In genomic region chr17:12665263-12666210, GRCh38 we compare ENCODE assay signal across 9 cellular contexts. TPM values are rescaled to one million over a fixed set of nuclear protein-coding genes. Genes with fewer than 3 reads are reported as not detected.
DNase-seq lines count a peak whose midpoint lies in the region; ATAC-seq and TF ChIP-seq lines count a peak whose summit lies in the region.
"Had no signal": no experiment of that assay in that cellular context is flagged by ENCODE, and none has a peak within 500 bp of the region (broad histone marks: within the 10 kb centered on the region; RNA-seq: fewer than 3 reads in every experiment).

A gene with protein sequence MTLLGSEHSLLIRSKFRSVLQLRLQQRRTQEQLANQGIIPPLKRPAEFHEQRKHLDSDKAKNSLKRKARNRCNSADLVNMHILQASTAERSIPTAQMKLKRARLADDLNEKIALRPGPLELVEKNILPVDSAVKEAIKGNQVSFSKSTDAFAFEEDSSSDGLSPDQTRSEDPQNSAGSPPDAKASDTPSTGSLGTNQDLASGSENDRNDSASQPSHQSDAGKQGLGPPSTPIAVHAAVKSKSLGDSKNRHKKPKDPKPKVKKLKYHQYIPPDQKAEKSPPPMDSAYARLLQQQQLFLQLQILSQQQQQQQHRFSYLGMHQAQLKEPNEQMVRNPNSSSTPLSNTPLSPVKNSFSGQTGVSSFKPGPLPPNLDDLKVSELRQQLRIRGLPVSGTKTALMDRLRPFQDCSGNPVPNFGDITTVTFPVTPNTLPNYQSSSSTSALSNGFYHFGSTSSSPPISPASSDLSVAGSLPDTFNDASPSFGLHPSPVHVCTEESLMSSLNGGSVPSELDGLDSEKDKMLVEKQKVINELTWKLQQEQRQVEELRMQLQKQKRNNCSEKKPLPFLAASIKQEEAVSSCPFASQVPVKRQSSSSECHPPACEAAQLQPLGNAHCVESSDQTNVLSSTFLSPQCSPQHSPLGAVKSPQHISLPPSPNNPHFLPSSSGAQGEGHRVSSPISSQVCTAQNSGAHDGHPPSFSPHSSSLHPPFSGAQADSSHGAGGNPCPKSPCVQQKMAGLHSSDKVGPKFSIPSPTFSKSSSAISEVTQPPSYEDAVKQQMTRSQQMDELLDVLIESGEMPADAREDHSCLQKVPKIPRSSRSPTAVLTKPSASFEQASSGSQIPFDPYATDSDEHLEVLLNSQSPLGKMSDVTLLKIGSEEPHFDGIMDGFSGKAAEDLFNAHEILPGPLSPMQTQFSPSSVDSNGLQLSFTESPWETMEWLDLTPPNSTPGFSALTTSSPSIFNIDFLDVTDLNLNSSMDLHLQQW (plus strand): TSS chr17:12665890. CDS start chr17:12666189, 299 bp downstream.

- peak within 1 kb of the TSS; percentile 28 for H3K27ac ChIP-seq in HUES48 (ENCODE audit: low read depth, low read length)
- peak within 1 kb of the TSS; percentile 91 to 96 (median 94) for H3K27ac ChIP-seq in esophagus muscularis mucosa (replicated peaks in 1 of 4)
- H3K27ac ChIP-seq in muscle layer of colon (ENCODE audit: low read depth, low read length), result peak within 1 kb of the TSS; percentile 92

- no peak for TF ChIP-seq CTCF in esophagus muscularis mucosa (IDR thresholded peaks at IDR 0.05)

- H3K27me3 ChIP-seq in HUES48 (ENCODE audit: control insufficient read depth, insufficient read depth, low read length) (peaks cover 31% of the 10 kb centered on the region), esophagus muscularis mucosa (peaks cover 0 to 16% (median 0%) of the 10 kb centered on the region in 4 donors), muscle layer of colon (ENCODE audit: control insufficient read depth in 1 of 2, insufficient read depth in 2 of 2, low read length in 2 of 2) (no peaks in the 10 kb centered on the region)

- no peak for TF ChIP-seq EP300 in esophagus muscularis mucosa (IDR thresholded peaks at IDR 0.05)

- no peak for TF ChIP-seq POLR2A in esophagus muscularis mucosa (IDR thresholded peaks at IDR 0.05; ENCODE audit: low read depth)

- intact Hi-C loops in esophagus muscularis mucosa (cut with DNase I), result loop anchor here (2.0 to 10.0 kb wide), 6 partner anchors 77 to 485 kb away; no protein-coding TSS in a partner anchor

- H3K4me1 ChIP-seq in HUES48 (ENCODE audit: control insufficient read depth, insufficient read depth, low read length) (0 out of 2 replicates have a peak, but pooled peaks cover 4% of the 10 kb centered on the region), esophagus muscularis mucosa (peaks cover 0 to 45% (median 28%) of the 10 kb centered on the region in 4 donors), muscle layer of colon (ENCODE audit: insufficient read depth, low read length) (peaks cover 20% of the 10 kb centered on the region)

- DNase-seq in AG08396 (ENCODE audit: low spot score) (peak; percentile 68), esophagus muscularis mucosa (ENCODE audit: extremely low spot score) (no peak), NCI-H1417 (lab: John Stamatoyannopoulos, UW) (no peak), activated gamma-delta T cell treated with Interleukin-2 at 50 U/mL for 16 hours (no peak)

- H3K9ac ChIP-seq in HUES48 (ENCODE audit: low read depth, low read length), result no peak within 1 kb of the TSS; the same call in 1 of the 2 replicates
- H3K9ac ChIP-seq in muscle layer of colon (ENCODE audit: low read length), result peak within 1 kb of the TSS; percentile 79

- ATAC-seq in HG02840 (IDR thresholded peaks at IDR 0.05; ENCODE audit: low FRiP score, unreplicated experiment) (no peak), GM18858 (IDR thresholded peaks at IDR 0.05; ENCODE audit: unreplicated experiment) (no peak)

- H3K36me3 ChIP-seq in HUES48 (ENCODE audit: control insufficient read depth, insufficient read depth, low read length) (no peaks in the 10 kb centered on the region), esophagus muscularis mucosa (no peaks in the 10 kb centered on the region), muscle layer of colon (ENCODE audit: insufficient read depth, low read length) (no peaks in the 10 kb centered on the region)

- H3K4me3 ChIP-seq in HUES48 (ENCODE audit: low read depth, low read length) (peak within 1 kb of the TSS; percentile 78), esophagus muscularis mucosa (peak within 1 kb of the TSS; percentile 73 to 82 (median 78)), muscle layer of colon (ENCODE audit: low read depth in 1 of 2, low read length in 2 of 2) (peak within 1 kb of the TSS; percentile 72 to 85)
- H3K4me3 ChIP-seq: lung had no signal

- H3K9me3 ChIP-seq in HUES48 (ENCODE audit: control insufficient read depth, insufficient read depth, low read length) (no peaks in the 10 kb centered on the region), esophagus muscularis mucosa (no peaks in the 10 kb centered on the region), muscle layer of colon (ENCODE audit: low read length) (no peaks in the 10 kb centered on the region)

- WGBS in esophagus muscularis mucosa, result 0% methylated on average over 3 of the region's 78 CpGs

RNA-seq across cellular contexts. Expression of the gene that starts here (rescaled TPM):
- total RNA-seq in esophagus muscularis mucosa, result 100 to 1,000 TPM in 3 of 4 donors, 10 to 100 TPM in 1; 96.2 to 211 (median 124) TPM

Comparison
In these comparisons a context has a peak if more than half of its experiments do, and no peak if none do; other contexts are left out.
1. H3K27ac ChIP-seq: peak in every context shown above with its lines; median percentile 94 in esophagus muscularis mucosa; 92 in muscle layer of colon; 28 in HUES48.